11 cellular contexts compared by ENCODE assay signal in genomic region chr21:44709426-44710293, GRCh38. TPM values are rescaled to one million over a fixed set of nuclear protein-coding genes. Genes with fewer than 3 reads are reported as not detected.
A peak's percentile ranks its signal among the peaks of the same experiment; 100 is the strongest.
DNase-seq lines count a peak whose midpoint lies in the region; ATAC-seq and TF ChIP-seq lines count a peak whose summit lies in the region.
"Had no signal": no experiment of that assay in that cellular context is flagged by ENCODE, and none has a peak within 500 bp of the region (broad histone marks: within the 10 kb centered on the region; RNA-seq: fewer than 3 reads in every experiment).

No MANE protein-coding gene starts in this region.

- no peaks in the 10 kb centered on the region for H3K9me3 Mint-ChIP-seq in activated naive CD8-positive, alpha-beta T cell (ENCODE audit: low read depth)
- peaks cover 11% of the 10 kb centered on the region for H3K9me3 Mint-ChIP-seq in activated naive CD8-positive, alpha-beta T cell treated with anti-CD3 and anti-CD28 coated beads for 36 hours

- peak overlapping the region; percentile 72 for H3K4me3 Mint-ChIP-seq in activated naive CD8-positive, alpha-beta T cell
- H3K4me3 Mint-ChIP-seq in activated naive CD8-positive, alpha-beta T cell treated with anti-CD3 and anti-CD28 coated beads for 36 hours, result no peak overlapping the region
- H3K4me3 Mint-ChIP-seq in T-helper 17 cell, result peak overlapping the region; percentile 84

- H3K4me1 ChIP-seq in heart right ventricle (peaks cover 0 to 39% (median 17%) of the 10 kb centered on the region in 9 donors), thyroid gland (peaks cover 16 to 59% of the 10 kb centered on the region in 2 donors)

- no peak overlapping the region for H3K27ac Mint-ChIP-seq in activated naive CD8-positive, alpha-beta T cell
- H3K27ac Mint-ChIP-seq in activated naive CD8-positive, alpha-beta T cell treated with anti-CD3 and anti-CD28 coated beads for 36 hours, result no peak overlapping the region
- peak overlapping the region; percentile 67 for H3K27ac Mint-ChIP-seq in T-helper 17 cell
- H3K27ac Mint-ChIP-seq: CD4-positive, CD25-positive, alpha-beta regulatory T cell had no signal

- H3K4me1 Mint-ChIP-seq in activated naive CD8-positive, alpha-beta T cell (ENCODE audit: low read depth), result peaks cover 37% of the 10 kb centered on the region
- peaks cover 22% of the 10 kb centered on the region for H3K4me1 Mint-ChIP-seq in activated naive CD8-positive, alpha-beta T cell treated with anti-CD3 and anti-CD28 coated beads for 36 hours
- peaks cover 21% of the 10 kb centered on the region for H3K4me1 Mint-ChIP-seq in T-helper 17 cell

- H3K36me3 ChIP-seq in heart right ventricle (no peaks in the 10 kb centered on the region), thyroid gland (no peaks in the 10 kb centered on the region)
- H3K36me3 ChIP-seq: right lobe of liver had no signal

- H3K4me3 ChIP-seq in heart right ventricle (peak overlapping the region in 5 of 10 donors; percentile 9 to 26 (median 24)), thyroid gland (replicated peaks in 1 of 3) (no peak overlapping the region)
- H3K4me3 ChIP-seq: right lobe of liver had no signal

- no peak for TF ChIP-seq CTCF in heart right ventricle (IDR thresholded peaks at IDR 0.05)
- TF ChIP-seq CTCF in thyroid gland (IDR thresholded peaks at IDR 0.05), result no peak

- H3K27ac ChIP-seq in heart right ventricle, result peak overlapping the region in 1 of 10 donors; percentile 49
- no peak overlapping the region for H3K27ac ChIP-seq in thyroid gland
- H3K27ac ChIP-seq: right lobe of liver had no signal

- peak; percentile 72 for ATAC-seq in T-helper 17 cell
- ATAC-seq in heart right ventricle, result peak; percentile 17 to 72 (median 52)

- H3K9me3 ChIP-seq in T-helper 17 cell (ENCODE audit: control insufficient read depth, low read length, poor library complexity, severe bottlenecking) (no peaks in the 10 kb centered on the region), heart right ventricle (no peaks in the 10 kb centered on the region), thyroid gland (no peaks in the 10 kb centered on the region)
- H3K9me3 ChIP-seq: right lobe of liver had no signal

- WGBS in heart right ventricle, 2 donors, result 1 to 2% methylated on average over 45 of the region's 45 CpGs
- WGBS in thyroid gland, 2 donors, result 10 to 13% methylated on average over 29 to 32 of the region's 45 CpGs

- H3K27me3 ChIP-seq in heart right ventricle, result peaks cover 0 to 98% (median 89%) of the 10 kb centered on the region in 7 donors
- peaks cover 9% of the 10 kb centered on the region for H3K27me3 ChIP-seq in thyroid gland

- TF ChIP-seq POLR2A in thyroid gland (IDR thresholded peaks at IDR 0.05), result no peak

- DNase-seq in activated naive CD8-positive, alpha-beta T cell treated with anti-CD3 and anti-CD28 coated beads for 36 hours, result no peak
- DNase-seq in T-helper 17 cell (no peak), heart right ventricle (no peak), thyroid gland (peak; percentile 20 to 26), NCI-H446 treated with DMSO at 0.1 percent for 48 hours (lab: John Stamatoyannopoulos, UW) (no peak), cerebellar cortex (ENCODE audit: low spot score) (no peak), GDM1 (lab: John Stamatoyannopoulos, UW) (no peak)
- DNase-seq: CD4-positive, CD25-positive, alpha-beta regulatory T cell had no signal

- H3K36me3 Mint-ChIP-seq in activated naive CD8-positive, alpha-beta T cell, result no peaks in the 10 kb centered on the region
- peaks cover 9% of the 10 kb centered on the region for H3K36me3 Mint-ChIP-seq in activated naive CD8-positive, alpha-beta T cell treated with anti-CD3 and anti-CD28 coated beads for 36 hours
- H3K36me3 Mint-ChIP-seq in T-helper 17 cell (ENCODE audit: low read depth), result peaks cover 3% of the 10 kb centered on the region

- intact Hi-C loops in heart right ventricle (cut with DNase I), result no loop called here
- intact Hi-C loops in thyroid gland (cut with DNase I), result no loop called here

- peaks cover 47% of the 10 kb centered on the region for H3K27me3 Mint-ChIP-seq in activated naive CD8-positive, alpha-beta T cell
- H3K27me3 Mint-ChIP-seq in activated naive CD8-positive, alpha-beta T cell treated with anti-CD3 and anti-CD28 coated beads for 36 hours, result peaks cover 97% of the 10 kb centered on the region
- peaks cover 84% of the 10 kb centered on the region for H3K27me3 Mint-ChIP-seq in T-helper 17 cell

RNA-seq across cellular contexts. Expression of gene TSPEAR, which starts 1.7 kb away (rescaled TPM):
- total RNA-seq in activated naive CD8-positive, alpha-beta T cell treated with anti-CD3 and anti-CD28 coated beads for 36 hours, result not detected
- total RNA-seq in T-helper 17 cell (not detected), heart right ventricle (1 to 10 TPM in 4 of 10 donors, under 1 TPM in 3, not detected in 3; 0.12 to 2.1 (median 1.0) TPM), thyroid gland (1 to 10 TPM in 2 of 4 donors, under 1 TPM in 2; 0.21 to 1.3 (median 0.69) TPM)
- 1 to 10 TPM in 1 of 2 donors, under 1 TPM in 1; under 0.01 to 3.4 TPM for polyA plus RNA-seq in heart right ventricle
- total RNA-seq: CD4-positive, CD25-positive, alpha-beta regulatory T cell; right lobe of liver; SK-MEL-5 had no signal

RNA-seq across cellular contexts. Expression of gene KRTAP10-12, which starts 12.7 kb away (rescaled TPM):
- not detected for total RNA-seq in activated naive CD8-positive, alpha-beta T cell treated with anti-CD3 and anti-CD28 coated beads for 36 hours
- not detected for total RNA-seq in T-helper 17 cell
- not detected for total RNA-seq in heart right ventricle
- not detected for polyA plus RNA-seq in heart right ventricle
- not detected for total RNA-seq in thyroid gland
- total RNA-seq: CD4-positive, CD25-positive, alpha-beta regulatory T cell; right lobe of liver; SK-MEL-5 had no signal
- polyA plus RNA-seq: CD4-positive, CD25-positive, alpha-beta regulatory T cell had no signal

RNA-seq across cellular contexts. Expression of gene KRTAP12-1, which starts 27.7 kb away (rescaled TPM):
- total RNA-seq in activated naive CD8-positive, alpha-beta T cell treated with anti-CD3 and anti-CD28 coated beads for 36 hours, result not detected
- not detected for total RNA-seq in T-helper 17 cell
- not detected for total RNA-seq in heart right ventricle
- not detected for polyA plus RNA-seq in heart right ventricle
- total RNA-seq in thyroid gland, result under 1 TPM in 1 of 4 donors, not detected in 3; 0.78 TPM
- total RNA-seq: CD4-positive, CD25-positive, alpha-beta regulatory T cell; right lobe of liver; SK-MEL-5 had no signal
- polyA plus RNA-seq: CD4-positive, CD25-positive, alpha-beta regulatory T cell had no signal

RNA-seq across cellular contexts. Expression of gene KRTAP12-2, which starts 42.9 kb away (rescaled TPM):
- not detected for total RNA-seq in activated naive CD8-positive, alpha-beta T cell treated with anti-CD3 and anti-CD28 coated beads for 36 hours
- total RNA-seq in T-helper 17 cell (not detected), heart right ventricle (not detected), thyroid gland (under 1 TPM in 1 of 4 donors, not detected in 3; 0.89 TPM)
- polyA plus RNA-seq in heart right ventricle, result not detected
- total RNA-seq: CD4-positive, CD25-positive, alpha-beta regulatory T cell; right lobe of liver; SK-MEL-5 had no signal
- polyA plus RNA-seq: CD4-positive, CD25-positive, alpha-beta regulatory T cell had no signal

RNA-seq across cellular contexts. Expression of gene KRTAP12-3, which starts 51.9 kb away (rescaled TPM):
- not detected for total RNA-seq in activated naive CD8-positive, alpha-beta T cell treated with anti-CD3 and anti-CD28 coated beads for 36 hours
- not detected for total RNA-seq in T-helper 17 cell
- total RNA-seq in heart right ventricle, result not detected
- not detected for polyA plus RNA-seq in heart right ventricle
- total RNA-seq in thyroid gland, result not detected
- total RNA-seq: CD4-positive, CD25-positive, alpha-beta regulatory T cell; right lobe of liver; SK-MEL-5 had no signal
- polyA plus RNA-seq: CD4-positive, CD25-positive, alpha-beta regulatory T cell had no signal

Comparison
In these comparisons a context has a peak if more than half of its experiments do, and no peak if none do; other contexts are left out.
1. DNase-seq: peak in thyroid gland (2 of 2); none in activated naive CD8-positive, alpha-beta T cell treated with anti-CD3 and anti-CD28 coated beads for 36 hours (single experiment), T-helper 17 cell (0 of 3), heart right ventricle (0 of 2), NCI-H446 treated with DMSO at 0.1 percent for 48 hours (single experiment), cerebellar cortex (single experiment) and GDM1 (single experiment).